28 cellular contexts compared by ENCODE assay signal in genomic region chr12:54341901-54342300, GRCh38. TPM values are rescaled to one million over a fixed set of nuclear protein-coding genes. Genes with fewer than 3 reads are reported as not detected.
"Had no signal": no experiment of that assay in that cellular context is flagged by ENCODE, and none has a peak within 500 bp of the region (broad histone marks: within the 10 kb centered on the region; RNA-seq: fewer than 3 reads in every experiment).

No MANE protein-coding gene starts in this region.

- H3K27me3 Mint-ChIP-seq: naive B cell; stimulated activated naive CD8-positive, alpha-beta T cell treated with anti-CD3 and anti-CD28 coated beads, Interleukin-15, Interleukin-2, amounts not matched to agents 100 ng/mL and 50 ng/mL, for 24 hours had no signal

- H3K27ac ChIP-seq: left lung, prostate gland, tibial nerve had no signal

- H3K27ac Mint-ChIP-seq: stimulated activated naive CD8-positive, alpha-beta T cell treated with anti-CD3 and anti-CD28 coated beads, Interleukin-15, Interleukin-2, amounts not matched to agents 100 ng/mL and 50 ng/mL, for 24 hours had no signal

- H3K4me3 Mint-ChIP-seq: activated T-cell treated with anti-CD3 and anti-CD28 coated beads, Interleukin-2, amount 50 U/mL, for 4 hours; stimulated activated naive CD8-positive, alpha-beta T cell treated with anti-CD3 and anti-CD28 coated beads, Interleukin-15, Interleukin-2, amounts not matched to agents 100 ng/mL and 50 ng/mL, for 24 hours had no signal

- DNase-seq: activated CD4-positive, alpha-beta T cell treated with anti-CD3 and anti-CD28 coated beads, Interleukin-2, amount 50 U/mL, for 1 hour; activated CD8-positive, alpha-beta memory T cell treated with anti-CD3 and anti-CD28 coated beads, Interleukin-2, amount 50 U/mL, for 4 hours; activated naive CD4-positive, alpha-beta T cell treated with anti-CD3 and anti-CD28 coated beads, Interleukin-2, amount 50 U/mL, for 16 hours; activated T-cell treated with anti-CD3 and anti-CD28 coated beads, Interleukin-2, amount 50 U/mL, for 4 hours; adrenal gland; dermis blood vessel endothelial cell; erythroblast; foreskin melanocyte; glutamatergic neuron; hypothalamus; left lung; mucosa of descending colon; naive B cell; nucleus accumbens; right cardiac atrium; small intestine; stimulated activated CD4-positive, alpha-beta T cell treated with anti-CD3 and anti-CD28 coated beads, Interleukin-15, amount 100 ng/mL, for 24 hours; stimulated activated CD4-positive, alpha-beta T cell treated with anti-CD3 and anti-CD28 coated beads, Interleukin-2, amount 100 ng/mL, for 48 hours; T-helper 1 cell; T1000; uterus had no signal

- H3K4me1 ChIP-seq: prostate gland had no signal

- H3K9me3 ChIP-seq: adrenal gland, left lung, mucosa of descending colon, prostate gland, tibial nerve, uterus had no signal

- H3K27me3 ChIP-seq: adrenal gland, left lung, tibial nerve, uterus had no signal

- H3K4me3 ChIP-seq: adrenal gland, left lung, mucosa of descending colon, prostate gland, tibial nerve, uterus had no signal

- H3K9me3 Mint-ChIP-seq: activated T-cell treated with anti-CD3 and anti-CD28 coated beads, Interleukin-2, amount 50 U/mL, for 4 hours; naive B cell; stimulated activated naive CD8-positive, alpha-beta T cell treated with anti-CD3 and anti-CD28 coated beads, Interleukin-15, Interleukin-2, amounts not matched to agents 100 ng/mL and 50 ng/mL, for 24 hours had no signal

- H3K36me3 ChIP-seq: uterus had no signal

- ATAC-seq: activated T-cell treated with anti-CD3 and anti-CD28 coated beads, Interleukin-2, amount 50 U/mL, for 4 hours; left lung; mucosa of descending colon; right cardiac atrium had no signal

RNA-seq across cellular contexts. Expression of gene GPR84, which starts 22.4 kb away (rescaled TPM):
- total RNA-seq: astrocyte, bronchial epithelial cell, chondrocyte had no signal

RNA-seq across cellular contexts. Expression of gene NFE2, which starts 41.1 kb away (rescaled TPM):
- total RNA-seq: bronchial epithelial cell, chondrocyte, dermis blood vessel endothelial cell, lung microvascular endothelial cell, tibial nerve had no signal
